ENCODE assay signal across 15 cellular contexts in genomic region chr2:148909114-148909513, GRCh38. TPM values are rescaled to one million over a fixed set of nuclear protein-coding genes. Genes with fewer than 3 reads are reported as not detected.
DNase-seq lines count a peak whose midpoint lies in the region; ATAC-seq, FAIRE-seq and TF ChIP-seq lines count a peak whose summit lies in the region.
"Had no signal": no experiment of that assay in that cellular context is flagged by ENCODE, and none has a peak within 500 bp of the region (broad histone marks: within the 10 kb centered on the region; RNA-seq: fewer than 3 reads in every experiment).

No MANE protein-coding gene starts in this region.

- TF ChIP-seq POLR2A in HepG2 (IDR thresholded peaks at IDR 0.05; ENCODE audit: insufficient read depth in 1 of 2, low read depth in 2 of 2, low read length in 2 of 2) (no peak), right lobe of liver (IDR thresholded peaks at IDR 0.05) (no peak)

- ATAC-seq in HepG2 (peak; percentile 69), right lobe of liver (no peak), SK-N-SH treated with all-trans-retinoic acid at 6 μM for 48 hours (no peak), GM21737 (IDR thresholded peaks at IDR 0.05; ENCODE audit: unreplicated experiment) (no peak), HG03095 (IDR thresholded peaks at IDR 0.05; ENCODE audit: unreplicated experiment) (no peak)
- ATAC-seq: Panc1 had no signal

- TF ChIP-seq EP300 in HepG2 (IDR thresholded peaks at IDR 0.05; ENCODE audit: low read depth in 2 of 2, low read length in 2 of 2) (no peak), HepG2 (CRISPR knock-in tag; IDR thresholded peaks at IDR 0.05; ENCODE audit: borderline replicate concordance) (no peak)

- 8% methylated on average over 8 of the region's 8 CpGs for WGBS in HepG2 (ENCODE audit: low lambda C conversion rate)
- 48% methylated on average over 7 of the region's 8 CpGs for WGBS in right lobe of liver (ENCODE audit: insufficient coverage, low coverage, low lambda C conversion rate, missing lambda C conversion rate)

- no TSS peak for BruUV-seq in HepG2 (replicated peaks; lab: Mats Ljungman, UMichigan)

- H3K4me1 ChIP-seq in HepG2 (ENCODE audit: insufficient read depth, low read length): no peaks in the 10 kb centered on the region
- no peaks in the 10 kb centered on the region for H3K4me1 ChIP-seq in right lobe of liver
- H3K4me1 ChIP-seq: upper lobe of left lung had no signal

- CTCF ChIA-PET in HepG2 (lab: Yijun Ruan, JAX; ENCODE audit: low intra/inter-chr PET ratio, low total read pairs): no interaction called here

- DNase-seq in HepG2 (ENCODE audit: low spot score): no peak
- DNase-seq in right lobe of liver: no peak
- DNase-seq in NCI-H2227 treated with DMSO at 0.1 percent for 48 hours (lab: John Stamatoyannopoulos, UW): peak; percentile 32
- peak in 31 of 42 donors; percentile 20 to 84 (median 53) for DNase-seq in head of caudate nucleus
- DNase-seq in iPS-NIHi11 (ENCODE audit: low spot score): no peak
- DNase-seq: activated CD4-positive, CD25-positive, alpha-beta regulatory T cell treated with anti-CD3 and anti-CD28 coated beads, Interleukin-2, amount 50 U/mL, for 72 hours; NCI-H2171 treated with DMSO at 0.1 percent for 48 hours; stimulated activated CD8-positive, alpha-beta memory T cell treated with anti-CD3 and anti-CD28 coated beads, Interleukin-4, amount 100 ng/mL, for 48 hours; T-helper 1 cell; upper lobe of left lung had no signal

- H3K36me3 ChIP-seq in HepG2 (replicated peaks in 1 of 2; ENCODE audit: control insufficient read depth in 1 of 2, insufficient read depth in 2 of 2, low read length in 2 of 2) (no peaks in the 10 kb centered on the region), right lobe of liver (no peaks in the 10 kb centered on the region)
- H3K36me3 ChIP-seq: upper lobe of left lung had no signal

- no peak for FAIRE-seq in HepG2 (lab: Jason Lieb, UNC)
- FAIRE-seq: GM12892 had no signal

- H3K9ac ChIP-seq in HepG2 (ENCODE audit: insufficient read depth, low read depth, low read length): no peak overlapping the region

- intact Hi-C loops in HepG2 (cut with micrococcal nuclease; ENCODE audit: unreplicated experiment): no loop called here
- intact Hi-C loops in right lobe of liver (cut with DNase I): no loop called here
- intact Hi-C loops in head of caudate nucleus (cut with DNase I): no loop called here

- in situ Hi-C loops in HepG2 (cut with HindIII; ENCODE audit: extremely low pct_ligation_motif_present, low pct_unique_long_range_greater_than_20kb): no loop called here

- no peaks in the 10 kb centered on the region for H4K20me1 ChIP-seq in HepG2 (ENCODE audit: insufficient read depth, low read length)

- H3K27me3 ChIP-seq in HepG2 (ENCODE audit: control insufficient read depth in 1 of 2, insufficient read depth in 2 of 2, low read length in 2 of 2): peaks cover 1 to 26% of the 10 kb centered on the region in 2 experiments; a peak in 4 of 5 replicates
- no peaks in the 10 kb centered on the region for H3K27me3 ChIP-seq in right lobe of liver
- H3K27me3 ChIP-seq: upper lobe of left lung had no signal

- no peak overlapping the region for H2AFZ ChIP-seq in HepG2 (ENCODE audit: low read length)

- no peaks in the 10 kb centered on the region for H3K79me2 ChIP-seq in HepG2 (ENCODE audit: insufficient read depth, low read length)

- TF ChIP-seq RAD21 in HepG2 (CRISPR knock-in tag; IDR thresholded peaks at IDR 0.05): no peak

- H3K9me3 ChIP-seq in HepG2 (ENCODE audit: low read length): peaks cover 6% of the 10 kb centered on the region
- H3K9me3 ChIP-seq in right lobe of liver: no peaks in the 10 kb centered on the region
- H3K9me3 ChIP-seq: upper lobe of left lung had no signal

- H3K4me3 ChIP-seq in HepG2 (replicated peaks in 1 of 3; ENCODE audit: insufficient read depth in 1 of 3, low read depth in 2 of 3, low read length in 3 of 3): no peak overlapping the region
- no peak overlapping the region for H3K4me3 ChIP-seq in right lobe of liver
- H3K4me3 ChIP-seq: upper lobe of left lung had no signal

- H3K4me2 ChIP-seq in HepG2 (ENCODE audit: low read depth, low read length): 0 out of 2 replicates have a peak overlapping the region, but pooled peaks have one; percentile 1

- POLR2A ChIA-PET in HepG2 (lab: Yijun Ruan, JAX): no interaction called here

- TF ChIP-seq CTCF in HepG2 (CRISPR knock-in tag; IDR thresholded peaks at IDR 0.05) (no peak), right lobe of liver (IDR thresholded peaks at IDR 0.05) (no peak)

- H3K27ac ChIP-seq in HepG2 (ENCODE audit: extremely low read length, insufficient read depth, low read length): no peak overlapping the region
- no peak overlapping the region for H3K27ac ChIP-seq in right lobe of liver
- H3K27ac ChIP-seq: upper lobe of left lung had no signal

TF ChIP-seq in HepG2, 621 proteins besides CTCF, POLR2A, EP300 and RAD21 (continues in another document):
- TF ChIP-seq NFE2L1 (CRISPR knock-in tag; IDR thresholded peaks at IDR 0.05; ENCODE audit: borderline replicate concordance): no peak
- no peak for TF ChIP-seq GABPA (IDR thresholded peaks at IDR 0.05; ENCODE audit: low read depth, low read length)
- TF ChIP-seq GABPA (CRISPR knock-in tag; IDR thresholded peaks at IDR 0.05; ENCODE audit: low read depth): peak; percentile 42
- peak; percentile 56 for TF ChIP-seq GABPB1 (CRISPR knock-in tag; IDR thresholded peaks at IDR 0.05)
- TF ChIP-seq MAX (IDR thresholded peaks at IDR 0.05): peak; percentile 66

TF ChIP-seq in SK-N-SH treated with all-trans-retinoic acid at 6 μM for 48 hours, 23 proteins besides CTCF, POLR2A, EP300 and RAD21 (continues in another document):
- TF ChIP-seq ZFP3 (CRISPR knock-in tag; IDR thresholded peaks at IDR 0.05) (no peak), ZNF70 (CRISPR knock-in tag; IDR thresholded peaks at IDR 0.05) (no peak), ISL1 (CRISPR knock-in tag; IDR thresholded peaks at IDR 0.05) (no peak), ESRRG (CRISPR knock-in tag; IDR thresholded peaks at IDR 0.05) (no peak), ZNF8 (CRISPR knock-in tag; IDR thresholded peaks at IDR 0.05) (no peak), SNAI2 (CRISPR knock-in tag; IDR thresholded peaks at IDR 0.05) (no peak), CSRNP3 (CRISPR knock-in tag; IDR thresholded peaks at IDR 0.05) (no peak), PPARA (CRISPR knock-in tag; IDR thresholded peaks at IDR 0.05; ENCODE audit: borderline replicate concordance) (no peak), TCF4 (CRISPR knock-in tag; IDR thresholded peaks at IDR 0.05; ENCODE audit: borderline replicate concordance) (no peak)

RNA-seq across cellular contexts. Expression of gene KIF5C, which starts 34.1 kb away (rescaled TPM):
- total RNA-seq in HepG2 (2016; rRNA removed; fragmentation: Illumina TruSeq; extraction: Trizol) (0.15 TPM in 2 replicates), right lobe of liver (1 to 10 TPM in 1 of 6 experiments, under 1 TPM in 5; 0.07 to 1.1 (median 0.34) TPM)
- not detected in 2 replicates for total RNA-seq in HepG2 (2016; cell fraction: cytosol; rRNA removed; fragmentation: Illumina TruSeq; extraction: Trizol; ENCODE audit: low read depth)
- 0.13 and 0.31 TPM in 2 replicates for total RNA-seq in HepG2 (2016; cell fraction: insoluble cytoplasmic fraction; rRNA removed; fragmentation: Illumina TruSeq; extraction: Trizol)
- total RNA-seq in HepG2 (2016; cell fraction: membrane; rRNA removed; fragmentation: Illumina TruSeq; extraction: Trizol): 0.09 TPM in 1 of 2 replicates, not detected in the other
- 0.31 and 0.47 TPM in 2 replicates for total RNA-seq in HepG2 (2016; cell fraction: nucleus; rRNA removed; fragmentation: Illumina TruSeq; extraction: Trizol)
- polyA plus RNA-seq in HepG2 (2011; rRNA removed): 0.17 and 0.20 TPM in 2 replicates
- 0.05 and 0.21 TPM in 2 replicates for polyA plus RNA-seq in HepG2 (2011; cell fraction: cytosol; rRNA removed)
- 0.37 and 0.74 TPM in 2 replicates for polyA plus RNA-seq in HepG2 (2011; cell fraction: nucleus; rRNA removed)
- 0.16 and 0.43 TPM in 2 replicates for polyA plus RNA-seq in HepG2 (2012)
- not detected in 2 replicates for polyA plus RNA-seq in HepG2 (2016; cell fraction: cytosol; fragmentation: Illumina TruSeq; extraction: Trizol; ENCODE audit: low read depth)
- polyA plus RNA-seq in HepG2 (2016; cell fraction: insoluble cytoplasmic fraction; fragmentation: Illumina TruSeq; extraction: Trizol; ENCODE audit: low read depth): 0.12 and 0.17 TPM in 2 replicates
- polyA plus RNA-seq in HepG2 (2016; cell fraction: membrane; fragmentation: Illumina TruSeq; extraction: Trizol; ENCODE audit: low read depth): 0.03 TPM in 1 of 2 replicates, not detected in the other
- polyA plus RNA-seq in HepG2 (2016; cell fraction: nucleus; fragmentation: Illumina TruSeq; extraction: Trizol; ENCODE audit: insufficient read depth, low read depth): 0.19 and 0.63 TPM in 2 replicates
- polyA minus RNA-seq in HepG2 (2011; rRNA and poly(A)+ RNA removed; ENCODE audit: low replicate concordance): 1.1 TPM in 1 of 2 replicates, not detected in the other
- 0.20 and 0.88 TPM in 2 replicates for polyA minus RNA-seq in HepG2 (2011; cell fraction: cytosol; rRNA and poly(A)+ RNA removed)
- polyA minus RNA-seq in HepG2 (2011; cell fraction: nucleus; rRNA and poly(A)+ RNA removed): 0.77 and 0.99 TPM in 2 replicates

Comparison
In these comparisons a context has a peak if more than half of its experiments do, and no peak if none do; other contexts are left out.
1. DNase-seq: peak in NCI-H2227 treated with DMSO at 0.1 percent for 48 hours (single experiment) and head of caudate nucleus (31 of 42); none in HepG2 (single experiment), right lobe of liver (0 of 3) and iPS-NIHi11 (single experiment).